13 cellular contexts compared by ENCODE assay signal in the genomic region with DNA sequence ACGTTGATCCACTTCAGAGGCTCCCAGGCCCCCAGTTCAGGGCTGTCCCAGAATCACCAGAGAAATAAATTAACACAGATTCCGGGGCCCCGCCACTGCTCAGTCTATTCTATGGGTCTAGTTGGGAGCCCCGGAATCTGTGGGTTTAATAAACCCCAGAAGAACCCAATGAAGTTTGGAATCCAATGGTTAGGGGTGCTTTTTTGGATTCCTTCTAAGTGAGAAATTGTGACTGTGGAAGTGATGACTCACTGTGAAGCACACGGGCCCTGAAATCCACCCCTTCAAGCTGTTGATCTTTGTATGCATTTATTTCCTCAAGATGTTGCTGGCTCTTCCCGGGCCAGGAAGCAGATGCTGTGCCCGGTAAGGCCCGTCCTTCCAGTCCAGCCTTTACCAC. TPM values are rescaled to one million over a fixed set of nuclear protein-coding genes. Genes with fewer than 3 reads are reported as not detected.
DNase-seq lines count a peak whose midpoint lies in the region; ATAC-seq, FAIRE-seq and TF ChIP-seq lines count a peak whose summit lies in the region.
"Had no signal": no experiment of that assay in that cellular context is flagged by ENCODE, and none has a peak within 500 bp of the region (broad histone marks: within the 10 kb centered on the region; RNA-seq: fewer than 3 reads in every experiment).

No MANE protein-coding gene starts in this region.

- TF ChIP-seq CTCF in bronchial epithelial cell (IDR thresholded peaks at IDR 0.05; ENCODE audit: insufficient read depth, low read length, severe bottlenecking) = no peak
- no peak for TF ChIP-seq CTCF in GM10266 (IDR thresholded peaks at IDR 0.05; ENCODE audit: control insufficient read depth, insufficient read depth, low read depth, missing control alignments)
- no peak for TF ChIP-seq CTCF in pancreas (IDR thresholded peaks at IDR 0.05)

- no peaks in the 10 kb centered on the region for H3K36me3 ChIP-seq in Karpas-422 (ENCODE audit: insufficient read depth, low read length)
- H3K36me3 ChIP-seq in bronchial epithelial cell (ENCODE audit: control insufficient read depth, insufficient read depth, low read length) = no peaks in the 10 kb centered on the region
- no peaks in the 10 kb centered on the region for H3K36me3 ChIP-seq in pancreas
- H3K36me3 ChIP-seq: esophagus muscularis mucosa had no signal

- WGBS in pancreas, 2 donors = 65 to 67% methylated on average over 8 of the region's 8 CpGs

- no peak overlapping the region for H2AFZ ChIP-seq in Karpas-422 (ENCODE audit: low read length)

- H3K27me3 ChIP-seq in Karpas-422 (ENCODE audit: low read length) (no peaks in the 10 kb centered on the region), bronchial epithelial cell (ENCODE audit: control insufficient read depth, insufficient read depth, low read length) (no peaks in the 10 kb centered on the region), pancreas (no peaks in the 10 kb centered on the region)

- intact Hi-C loops in pancreas (cut with DNase I) = loop anchor here in 1 of 3 donors (10.0 kb wide), 1 partner anchor 857 kb away; no protein-coding TSS in a partner anchor

- no peaks in the 10 kb centered on the region for H3K79me2 ChIP-seq in Karpas-422 (ENCODE audit: low read length)

- H3K4me1 ChIP-seq in Karpas-422 (ENCODE audit: low read length) (no peaks in the 10 kb centered on the region), pancreas (no peaks in the 10 kb centered on the region)
- H3K4me1 ChIP-seq: Caco-2 had no signal

- no peak for FAIRE-seq in bronchial epithelial cell (lab: Jason Lieb, UNC)
- FAIRE-seq in pancreas (lab: Jason Lieb, UNC) = no peak

- H3K4me2 ChIP-seq in Karpas-422 (ENCODE audit: low read depth, low read length, poor library complexity, severe bottlenecking) = no peak overlapping the region

- H3K9ac ChIP-seq in Karpas-422 (ENCODE audit: low read length) = no peak overlapping the region

- H3K9me3 ChIP-seq in Karpas-422 (ENCODE audit: low read length) (no peaks in the 10 kb centered on the region), pancreas (no peaks in the 10 kb centered on the region)
- H3K9me3 ChIP-seq: Caco-2, esophagus muscularis mucosa had no signal

- H3K9me2 ChIP-seq in Karpas-422 (replicated peaks; ENCODE audit: insufficient read depth, low read length) = no peaks in the 10 kb centered on the region

- no peak for ATAC-seq in HG03175 (IDR thresholded peaks at IDR 0.05; ENCODE audit: unreplicated experiment)
- ATAC-seq in pancreas = no peak

- DNase-seq in EH (ENCODE audit: low read depth) (peak; percentile 79), Karpas-422 (peak; percentile 51), bronchial epithelial cell (ENCODE audit: low read depth) (peak; percentile 62), myocyte (ENCODE audit: low read depth) (peak; percentile 5), GM10266 (ENCODE audit: extremely low spot score) (no peak), pancreas (no peak), foreskin melanocyte (no peak)

- H3K4me3 ChIP-seq in Karpas-422 (ENCODE audit: low read length) (no peak overlapping the region), bronchial epithelial cell (ENCODE audit: low read depth, low read length) (no peak overlapping the region), pancreas (no peak overlapping the region)
- H3K4me3 ChIP-seq: esophagus muscularis mucosa had no signal

- no peaks in the 10 kb centered on the region for H4K20me1 ChIP-seq in Karpas-422 (ENCODE audit: insufficient read depth, low read depth, low read length)

- no peak overlapping the region for H3K27ac ChIP-seq in Karpas-422 (ENCODE audit: low read length)
- H3K27ac ChIP-seq in pancreas = no peak overlapping the region
- H3K27ac ChIP-seq: esophagus muscularis mucosa had no signal

RNA-seq across cellular contexts. Expression of gene SLC28A3, which starts 57.3 kb away (rescaled TPM):
- not detected in 2 replicates for total RNA-seq in Karpas-422 (2014; rRNA removed; shearing (Covaris generic); ENCODE audit: low replicate concordance)
- 0.53 and 15.0 TPM in 2 replicates for total RNA-seq in bronchial epithelial cell
- 0.05 and 0.08 TPM in 2 replicates for total RNA-seq in myocyte
- polyA plus RNA-seq in myocyte (2012) = 0.15 TPM
- 10 to 100 TPM in 2 of 6 donors, 1 to 10 TPM in 4; 5.7 to 17.2 (median 7.9) TPM for total RNA-seq in pancreas
- 10 to 100 TPM in 1 of 2 donors, 1 to 10 TPM in 1; 6.8 to 10.4 TPM for polyA plus RNA-seq in pancreas
- total RNA-seq: osteocyte, temporal lobe had no signal
- polyA plus RNA-seq: IgD-negative memory B cell had no signal

Comparison
In these comparisons a context has a peak if more than half of its experiments do, and no peak if none do; other contexts are left out.
1. DNase-seq: peak in EH (single experiment), Karpas-422 (single experiment), bronchial epithelial cell (single experiment) and myocyte (single experiment); none in GM10266 (single experiment), pancreas (0 of 6) and foreskin melanocyte (single experiment).